ENCODE assay signal across 1 cellular context in the genomic region with DNA sequence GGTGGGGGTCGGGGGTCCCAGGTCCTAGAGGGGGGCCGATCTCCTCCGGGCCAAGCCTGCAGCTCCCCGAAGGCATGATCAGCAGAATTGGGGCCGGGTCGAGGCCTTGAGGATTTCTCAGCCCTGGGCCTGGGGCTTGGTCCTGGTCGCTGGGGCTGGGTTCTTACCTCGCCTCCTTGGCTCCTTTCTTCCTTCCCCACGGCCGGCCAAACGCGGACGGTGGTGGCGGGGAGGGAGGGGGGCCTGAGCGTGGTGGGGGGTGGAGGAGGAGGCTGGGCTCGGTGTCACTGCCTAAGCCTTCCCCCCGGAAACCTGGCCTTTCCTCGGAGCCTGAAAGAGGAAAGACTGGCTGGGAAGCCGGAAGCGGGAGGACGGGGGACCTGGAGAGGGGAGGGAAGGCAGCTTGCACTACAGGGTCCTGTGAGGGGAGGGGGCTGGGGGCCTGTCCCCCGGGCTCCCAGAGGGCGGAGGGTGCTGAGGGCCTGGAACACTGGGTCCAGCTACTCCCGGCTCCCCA.
TF ChIP-seq lines count a peak whose summit lies in the region.

A gene with protein sequence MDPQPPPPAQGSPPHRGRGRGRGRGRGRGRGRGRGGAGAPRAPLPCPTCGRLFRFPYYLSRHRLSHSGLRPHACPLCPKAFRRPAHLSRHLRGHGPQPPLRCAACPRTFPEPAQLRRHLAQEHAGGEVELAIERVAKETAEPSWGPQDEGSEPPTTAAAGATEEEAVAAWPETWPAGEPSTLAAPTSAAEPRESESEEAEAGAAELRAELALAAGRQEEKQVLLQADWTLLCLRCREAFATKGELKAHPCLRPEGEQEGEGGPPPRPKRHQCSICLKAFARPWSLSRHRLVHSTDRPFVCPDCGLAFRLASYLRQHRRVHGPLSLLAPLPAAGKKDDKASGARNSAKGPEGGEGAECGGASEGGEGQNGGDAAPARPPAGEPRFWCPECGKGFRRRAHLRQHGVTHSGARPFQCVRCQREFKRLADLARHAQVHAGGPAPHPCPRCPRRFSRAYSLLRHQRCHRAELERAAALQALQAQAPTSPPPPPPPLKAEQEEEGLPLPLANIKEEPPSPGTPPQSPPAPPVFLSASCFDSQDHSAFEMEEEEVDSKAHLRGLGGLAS (minus strand): TSS at position 221 of the 517 bp plus-strand sequence. CDS start 1,209 bp downstream, outside the sequence.

TF ChIP-seq in GM12878, 131 proteins besides CTCF, POLR2A, EP300 and RAD21 (continued from another document and continues in another):
- TF ChIP-seq, protein P1, sequence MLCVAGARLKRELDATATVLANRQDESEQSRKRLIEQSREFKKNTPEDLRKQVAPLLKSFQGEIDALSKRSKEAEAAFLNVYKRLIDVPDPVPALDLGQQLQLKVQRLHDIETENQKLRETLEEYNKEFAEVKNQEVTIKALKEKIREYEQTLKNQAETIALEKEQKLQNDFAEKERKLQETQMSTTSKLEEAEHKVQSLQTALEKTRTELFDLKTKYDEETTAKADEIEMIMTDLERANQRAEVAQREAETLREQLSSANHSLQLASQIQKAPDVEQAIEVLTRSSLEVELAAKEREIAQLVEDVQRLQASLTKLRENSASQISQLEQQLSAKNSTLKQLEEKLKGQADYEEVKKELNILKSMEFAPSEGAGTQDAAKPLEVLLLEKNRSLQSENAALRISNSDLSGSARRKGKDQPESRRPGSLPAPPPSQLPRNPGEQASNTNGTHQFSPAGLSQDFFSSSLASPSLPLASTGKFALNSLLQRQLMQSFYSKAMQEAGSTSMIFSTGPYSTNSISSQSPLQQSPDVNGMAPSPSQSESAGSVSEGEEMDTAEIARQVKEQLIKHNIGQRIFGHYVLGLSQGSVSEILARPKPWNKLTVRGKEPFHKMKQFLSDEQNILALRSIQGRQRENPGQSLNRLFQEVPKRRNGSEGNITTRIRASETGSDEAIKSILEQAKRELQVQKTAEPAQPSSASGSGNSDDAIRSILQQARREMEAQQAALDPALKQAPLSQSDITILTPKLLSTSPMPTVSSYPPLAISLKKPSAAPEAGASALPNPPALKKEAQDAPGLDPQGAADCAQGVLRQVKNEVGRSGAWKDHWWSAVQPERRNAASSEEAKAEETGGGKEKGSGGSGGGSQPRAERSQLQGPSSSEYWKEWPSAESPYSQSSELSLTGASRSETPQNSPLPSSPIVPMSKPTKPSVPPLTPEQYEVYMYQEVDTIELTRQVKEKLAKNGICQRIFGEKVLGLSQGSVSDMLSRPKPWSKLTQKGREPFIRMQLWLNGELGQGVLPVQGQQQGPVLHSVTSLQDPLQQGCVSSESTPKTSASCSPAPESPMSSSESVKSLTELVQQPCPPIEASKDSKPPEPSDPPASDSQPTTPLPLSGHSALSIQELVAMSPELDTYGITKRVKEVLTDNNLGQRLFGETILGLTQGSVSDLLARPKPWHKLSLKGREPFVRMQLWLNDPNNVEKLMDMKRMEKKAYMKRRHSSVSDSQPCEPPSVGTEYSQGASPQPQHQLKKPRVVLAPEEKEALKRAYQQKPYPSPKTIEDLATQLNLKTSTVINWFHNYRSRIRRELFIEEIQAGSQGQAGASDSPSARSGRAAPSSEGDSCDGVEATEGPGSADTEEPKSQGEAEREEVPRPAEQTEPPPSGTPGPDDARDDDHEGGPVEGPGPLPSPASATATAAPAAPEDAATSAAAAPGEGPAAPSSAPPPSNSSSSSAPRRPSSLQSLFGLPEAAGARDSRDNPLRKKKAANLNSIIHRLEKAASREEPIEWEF (IDR thresholded peaks at IDR 0.05; ENCODE audit: insufficient replicate concordance, low read depth, low read length), result no peak
- no peak for TF ChIP-seq SMAD5 (IDR thresholded peaks at IDR 0.05; ENCODE audit: low read depth)
- TF ChIP-seq ASH2L (IDR thresholded peaks at IDR 0.05; ENCODE audit: borderline replicate concordance, low read depth), result no peak
- peak; percentile 68; the same call in 1 of the 2 replicates for TF ChIP-seq MXI1 (IDR thresholded peaks at IDR 0.05; ENCODE audit: low read depth, low read length)
- TF ChIP-seq ZBTB40 (IDR thresholded peaks at IDR 0.05; ENCODE audit: borderline replicate concordance), result peak; percentile 95
- TF ChIP-seq ZNF592 (IDR thresholded peaks at IDR 0.05), result no peak
- no peak for TF ChIP-seq ZSCAN29 (IDR thresholded peaks at IDR 0.05)
- TF ChIP-seq POLR2AphosphoS5 (IDR thresholded peaks at IDR 0.05; ENCODE audit: low read length), result peak; percentile 25; the same call in 1 of the 2 replicates
- no peak for TF ChIP-seq MTA3 (IDR thresholded peaks at IDR 0.05; ENCODE audit: borderline replicate concordance, low read length)
- TF ChIP-seq POU2F2 (IDR thresholded peaks at IDR 0.05; ENCODE audit: borderline replicate concordance, low read depth, low read length), result peak; percentile 75
- no peak for TF ChIP-seq USF1 (IDR thresholded peaks at IDR 0.05; ENCODE audit: borderline replicate concordance, extremely low read length, insufficient read depth, low read depth, low read length)
- TF ChIP-seq TCF7 (IDR thresholded peaks at IDR 0.05; ENCODE audit: borderline replicate concordance), result no peak
- TF ChIP-seq SIX5 (IDR thresholded peaks at IDR 0.05; ENCODE audit: low read depth, low read length, severe bottlenecking), result peak; percentile 44
- TF ChIP-seq, protein P2, sequence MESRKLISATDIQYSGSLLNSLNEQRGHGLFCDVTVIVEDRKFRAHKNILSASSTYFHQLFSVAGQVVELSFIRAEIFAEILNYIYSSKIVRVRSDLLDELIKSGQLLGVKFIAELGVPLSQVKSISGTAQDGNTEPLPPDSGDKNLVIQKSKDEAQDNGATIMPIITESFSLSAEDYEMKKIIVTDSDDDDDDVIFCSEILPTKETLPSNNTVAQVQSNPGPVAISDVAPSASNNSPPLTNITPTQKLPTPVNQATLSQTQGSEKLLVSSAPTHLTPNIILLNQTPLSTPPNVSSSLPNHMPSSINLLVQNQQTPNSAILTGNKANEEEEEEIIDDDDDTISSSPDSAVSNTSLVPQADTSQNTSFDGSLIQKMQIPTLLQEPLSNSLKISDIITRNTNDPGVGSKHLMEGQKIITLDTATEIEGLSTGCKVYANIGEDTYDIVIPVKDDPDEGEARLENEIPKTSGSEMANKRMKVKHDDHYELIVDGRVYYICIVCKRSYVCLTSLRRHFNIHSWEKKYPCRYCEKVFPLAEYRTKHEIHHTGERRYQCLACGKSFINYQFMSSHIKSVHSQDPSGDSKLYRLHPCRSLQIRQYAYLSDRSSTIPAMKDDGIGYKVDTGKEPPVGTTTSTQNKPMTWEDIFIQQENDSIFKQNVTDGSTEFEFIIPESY (IDR thresholded peaks at IDR 0.05), result no peak
- TF ChIP-seq POLR2AphosphoS2 (IDR thresholded peaks at IDR 0.05; ENCODE audit: low read depth, low read length), result 0 out of 2 replicates have a peak, but pooled peaks have one; percentile 30
- TF ChIP-seq, protein P3, sequence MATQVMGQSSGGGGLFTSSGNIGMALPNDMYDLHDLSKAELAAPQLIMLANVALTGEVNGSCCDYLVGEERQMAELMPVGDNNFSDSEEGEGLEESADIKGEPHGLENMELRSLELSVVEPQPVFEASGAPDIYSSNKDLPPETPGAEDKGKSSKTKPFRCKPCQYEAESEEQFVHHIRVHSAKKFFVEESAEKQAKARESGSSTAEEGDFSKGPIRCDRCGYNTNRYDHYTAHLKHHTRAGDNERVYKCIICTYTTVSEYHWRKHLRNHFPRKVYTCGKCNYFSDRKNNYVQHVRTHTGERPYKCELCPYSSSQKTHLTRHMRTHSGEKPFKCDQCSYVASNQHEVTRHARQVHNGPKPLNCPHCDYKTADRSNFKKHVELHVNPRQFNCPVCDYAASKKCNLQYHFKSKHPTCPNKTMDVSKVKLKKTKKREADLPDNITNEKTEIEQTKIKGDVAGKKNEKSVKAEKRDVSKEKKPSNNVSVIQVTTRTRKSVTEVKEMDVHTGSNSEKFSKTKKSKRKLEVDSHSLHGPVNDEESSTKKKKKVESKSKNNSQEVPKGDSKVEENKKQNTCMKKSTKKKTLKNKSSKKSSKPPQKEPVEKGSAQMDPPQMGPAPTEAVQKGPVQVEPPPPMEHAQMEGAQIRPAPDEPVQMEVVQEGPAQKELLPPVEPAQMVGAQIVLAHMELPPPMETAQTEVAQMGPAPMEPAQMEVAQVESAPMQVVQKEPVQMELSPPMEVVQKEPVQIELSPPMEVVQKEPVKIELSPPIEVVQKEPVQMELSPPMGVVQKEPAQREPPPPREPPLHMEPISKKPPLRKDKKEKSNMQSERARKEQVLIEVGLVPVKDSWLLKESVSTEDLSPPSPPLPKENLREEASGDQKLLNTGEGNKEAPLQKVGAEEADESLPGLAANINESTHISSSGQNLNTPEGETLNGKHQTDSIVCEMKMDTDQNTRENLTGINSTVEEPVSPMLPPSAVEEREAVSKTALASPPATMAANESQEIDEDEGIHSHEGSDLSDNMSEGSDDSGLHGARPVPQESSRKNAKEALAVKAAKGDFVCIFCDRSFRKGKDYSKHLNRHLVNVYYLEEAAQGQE (IDR thresholded peaks at IDR 0.05; ENCODE audit: low read depth, low read length), result no peak
- TF ChIP-seq, protein P4, sequence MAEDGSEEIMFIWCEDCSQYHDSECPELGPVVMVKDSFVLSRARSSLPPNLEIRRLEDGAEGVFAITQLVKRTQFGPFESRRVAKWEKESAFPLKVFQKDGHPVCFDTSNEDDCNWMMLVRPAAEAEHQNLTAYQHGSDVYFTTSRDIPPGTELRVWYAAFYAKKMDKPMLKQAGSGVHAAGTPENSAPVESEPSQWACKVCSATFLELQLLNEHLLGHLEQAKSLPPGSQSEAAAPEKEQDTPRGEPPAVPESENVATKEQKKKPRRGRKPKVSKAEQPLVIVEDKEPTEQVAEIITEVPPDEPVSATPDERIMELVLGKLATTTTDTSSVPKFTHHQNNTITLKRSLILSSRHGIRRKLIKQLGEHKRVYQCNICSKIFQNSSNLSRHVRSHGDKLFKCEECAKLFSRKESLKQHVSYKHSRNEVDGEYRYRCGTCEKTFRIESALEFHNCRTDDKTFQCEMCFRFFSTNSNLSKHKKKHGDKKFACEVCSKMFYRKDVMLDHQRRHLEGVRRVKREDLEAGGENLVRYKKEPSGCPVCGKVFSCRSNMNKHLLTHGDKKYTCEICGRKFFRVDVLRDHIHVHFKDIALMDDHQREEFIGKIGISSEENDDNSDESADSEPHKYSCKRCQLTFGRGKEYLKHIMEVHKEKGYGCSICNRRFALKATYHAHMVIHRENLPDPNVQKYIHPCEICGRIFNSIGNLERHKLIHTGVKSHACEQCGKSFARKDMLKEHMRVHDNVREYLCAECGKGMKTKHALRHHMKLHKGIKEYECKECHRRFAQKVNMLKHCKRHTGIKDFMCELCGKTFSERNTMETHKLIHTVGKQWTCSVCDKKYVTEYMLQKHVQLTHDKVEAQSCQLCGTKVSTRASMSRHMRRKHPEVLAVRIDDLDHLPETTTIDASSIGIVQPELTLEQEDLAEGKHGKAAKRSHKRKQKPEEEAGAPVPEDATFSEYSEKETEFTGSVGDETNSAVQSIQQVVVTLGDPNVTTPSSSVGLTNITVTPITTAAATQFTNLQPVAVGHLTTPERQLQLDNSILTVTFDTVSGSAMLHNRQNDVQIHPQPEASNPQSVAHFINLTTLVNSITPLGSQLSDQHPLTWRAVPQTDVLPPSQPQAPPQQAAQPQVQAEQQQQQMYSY (CRISPR knock-in tag; IDR thresholded peaks at IDR 0.05), result no peak
- 0 out of 2 replicates have a peak, but pooled peaks have one; percentile 48 for TF ChIP-seq TCF12 (IDR thresholded peaks at IDR 0.05; ENCODE audit: low read depth, low read length)
